In genomic region chr19:12052057-12052570, GRCh38 we compare ENCODE assay signal across 8 cellular contexts. TPM values are rescaled to one million over a fixed set of nuclear protein-coding genes. Genes with fewer than 3 reads are reported as not detected.
DNase-seq lines count a peak whose midpoint lies in the region; ATAC-seq, FAIRE-seq and TF ChIP-seq lines count a peak whose summit lies in the region.

No MANE protein-coding gene starts in this region.

- H3K4me1 Mint-ChIP-seq in GM23338 = no peaks in the 10 kb centered on the region

- H2AFZ ChIP-seq in GM23338 = no peak overlapping the region

- H3K4me1 ChIP-seq in BLaER1 (peaks cover 10% of the 10 kb centered on the region), GM23338 (ENCODE audit: insufficient read depth) (peaks cover 13% of the 10 kb centered on the region; the same call in 1 of the 2 replicates), right cardiac atrium (ENCODE audit: control insufficient read depth, insufficient read depth, low read length) (no peaks in the 10 kb centered on the region), small intestine (ENCODE audit: control insufficient read depth in 2 of 2, insufficient read depth in 1 of 2, low read depth in 1 of 2, low read length in 1 of 2) (no peaks in the 10 kb centered on the region)

- peaks cover 91% of the 10 kb centered on the region for H3K9me3 Mint-ChIP-seq in GM23338

- H3K27ac ChIP-seq in BLaER1 = peak overlapping the region; percentile 78
- peak overlapping the region; percentile 94 for H3K27ac ChIP-seq in GM23338 (ENCODE audit: low read depth)
- peak overlapping the region; percentile 49 for H3K27ac ChIP-seq in right cardiac atrium (ENCODE audit: low read length)
- no peak overlapping the region for H3K27ac ChIP-seq in small intestine (ENCODE audit: low read depth in 1 of 2, low read length in 1 of 2)

- H3K9me2 ChIP-seq in GM23338 (ENCODE audit: insufficient read depth) = no peaks in the 10 kb centered on the region

- no peak overlapping the region for H3K27ac Mint-ChIP-seq in GM23338

- ATAC-seq in GM23338 = no peak
- no peak for ATAC-seq in right cardiac atrium

- H3K4me2 ChIP-seq in BLaER1 = peak overlapping the region; percentile 95
- H3K4me2 ChIP-seq in GM23338 = peak overlapping the region; percentile 90

- H3K36me3 ChIP-seq in BLaER1 = peaks cover 33% of the 10 kb centered on the region
- peaks cover 18% of the 10 kb centered on the region for H3K36me3 ChIP-seq in GM23338 (ENCODE audit: insufficient read depth)
- no peaks in the 10 kb centered on the region for H3K36me3 ChIP-seq in small intestine (ENCODE audit: control insufficient read depth in 2 of 2, insufficient read depth in 2 of 2, low read length in 2 of 2)

- H4K20me1 ChIP-seq in BLaER1 (no peaks in the 10 kb centered on the region), GM23338 (replicated peaks; ENCODE audit: insufficient read depth) (no peaks in the 10 kb centered on the region)

- H3K4me3 Mint-ChIP-seq in GM23338 = peak overlapping the region; percentile 41; the same call in 2 of the 3 replicates

- H3F3A ChIP-seq in GM23338 (replicated peaks; ENCODE audit: low read depth) = peaks cover 18% of the 10 kb centered on the region

- H3K4me3 ChIP-seq in BLaER1 (peak overlapping the region; percentile 89), GM23338 (peak overlapping the region; percentile 99), right cardiac atrium (ENCODE audit: low read length) (peak overlapping the region; percentile 79), small intestine (ENCODE audit: low read depth in 1 of 2, low read length in 2 of 2) (peak overlapping the region; percentile 42 to 51)

- under 1% methylated on average over 21 of the region's 21 CpGs for WGBS in right cardiac atrium
- 0 to 1% (median 1%) methylated on average over 21 of the region's 21 CpGs for WGBS in small intestine, 3 donors

- peaks cover 3% of the 10 kb centered on the region for H3K27me3 Mint-ChIP-seq in GM23338 (ENCODE audit: insufficient read depth, low read depth, poor library complexity)

- H3K27me3 ChIP-seq in BLaER1 = no peaks in the 10 kb centered on the region
- peaks cover 4% of the 10 kb centered on the region; the same call in 1 of the 2 replicates for H3K27me3 ChIP-seq in GM23338 (ENCODE audit: insufficient read depth)
- no peaks in the 10 kb centered on the region for H3K27me3 ChIP-seq in right cardiac atrium (ENCODE audit: control insufficient read depth, insufficient read depth)
- no peaks in the 10 kb centered on the region for H3K27me3 ChIP-seq in small intestine (ENCODE audit: control insufficient read depth in 2 of 2, insufficient read depth in 2 of 2, low read length in 2 of 2)

- no peak for FAIRE-seq in small intestine (lab: Jason Lieb, UNC)

- H3K9ac ChIP-seq in BLaER1 = peak overlapping the region; percentile 84

- no peak for TF ChIP-seq CTCF in GM23338 (conservative IDR thresholded peaks at IDR 0.05; ENCODE audit: low read depth in 2 of 2)

- peaks cover 42% of the 10 kb centered on the region for H3K36me3 Mint-ChIP-seq in GM23338 (ENCODE audit: low read depth)

- H3K79me2 ChIP-seq in GM23338 (replicated peaks; ENCODE audit: insufficient read depth) = peaks cover 39% of the 10 kb centered on the region

- H3K9me3 ChIP-seq in BLaER1 (peaks cover 38% of the 10 kb centered on the region), right cardiac atrium (ENCODE audit: control insufficient read depth, low read length) (no peaks in the 10 kb centered on the region), small intestine (ENCODE audit: control insufficient read depth, low read depth) (no peaks in the 10 kb centered on the region)

- DNase-seq in GM23338 (ENCODE audit: low spot score) (peak; percentile 40), SW480 (ENCODE audit: low spot score) (peak; percentile 48), right cardiac atrium (no peak), small intestine (peak; percentile 9), HUDEP-2 (lab: John Stamatoyannopoulos, UW; ENCODE audit: unreplicated experiment in 76 of 76) (no peak), germinal center (ENCODE audit: low spot score) (no peak), H4 (ENCODE audit: low spot score) (no peak)

- intact Hi-C loops in right cardiac atrium (cut with DNase I) = loop anchor here in 1 of 4 donors (10.0 kb wide), 1 partner anchor 93 kb away; the partner anchor contains the start of gene ZNF20

TF ChIP-seq in GM23338, 12 proteins besides CTCF, POLR2A, EP300 and RAD21 (continues in another document):
- TF ChIP-seq STAT1 (IDR thresholded peaks at IDR 0.05; ENCODE audit: unreplicated experiment) = no peak
- TF ChIP-seq JUNB (IDR thresholded peaks at IDR 0.05; ENCODE audit: unreplicated experiment) = no peak
- TF ChIP-seq REST (IDR thresholded peaks at IDR 0.05; ENCODE audit: unreplicated experiment) = no peak
- no peak for TF ChIP-seq NANOG (IDR thresholded peaks at IDR 0.05; ENCODE audit: borderline replicate concordance)
- no peak for TF ChIP-seq ZNF331 (CRISPR knock-in tag; IDR thresholded peaks at IDR 0.05; ENCODE audit: low read depth)
- TF ChIP-seq ZNF114 (CRISPR knock-in tag; IDR thresholded peaks at IDR 0.05) = no peak

RNA-seq across cellular contexts. Expression of gene ZNF878, which starts 0.6 kb away (rescaled TPM):
- total RNA-seq in GM23338 (2014; rRNA removed; shearing (Covaris generic)) = 16.4 and 18.6 TPM in 2 replicates
- polyA plus RNA-seq in GM23338 (2016; fragmentation: Nextera tagmentation; extraction: Ambion mirVana) = 7.5 and 8.7 TPM in 2 replicates
- under 1 TPM in 2 of 4 donors, not detected in 2; 0.20 to 0.38 TPM for total RNA-seq in right cardiac atrium
- polyA plus RNA-seq in right cardiac atrium = 0.23 TPM
- polyA plus RNA-seq in small intestine = under 1 TPM in 1 of 3 donors, not detected in 2; 0.15 TPM
- total RNA-seq in H4 (2014; rRNA removed; shearing (Covaris generic)) = 0.79 and 1.5 TPM in 2 replicates

RNA-seq across cellular contexts. Expression of gene ZNF844, which starts 12.4 kb away (rescaled TPM):
- total RNA-seq in GM23338 (2014; rRNA removed; shearing (Covaris generic)) = 9.7 and 10.5 TPM in 2 replicates
- polyA plus RNA-seq in GM23338 (2016; fragmentation: Nextera tagmentation; extraction: Ambion mirVana) (1.8 and 2.1 TPM in 2 replicates), right cardiac atrium (5.6 TPM), small intestine (1 to 10 TPM; 1.6 to 3.0 (median 1.8) TPM)
- total RNA-seq in right cardiac atrium = 10 to 100 TPM in 3 of 4 donors, 1 to 10 TPM in 1; 9.6 to 14.7 (median 13.6) TPM
- not detected in 2 replicates for total RNA-seq in H4 (2014; rRNA removed; shearing (Covaris generic))

RNA-seq across cellular contexts. Expression of gene ZNF433, which starts 16.6 kb away (rescaled TPM):
- total RNA-seq in GM23338 (2014; rRNA removed; shearing (Covaris generic)) = 2.0 and 9.8 TPM in 2 replicates
- polyA plus RNA-seq in GM23338 (2016; fragmentation: Nextera tagmentation; extraction: Ambion mirVana) (3.4 and 4.1 TPM in 2 replicates), right cardiac atrium (4.0 TPM), small intestine (1 to 10 TPM in 1 of 3 donors, under 1 TPM in 2; 0.22 to 1.6 (median 0.27) TPM)
- total RNA-seq in right cardiac atrium = 1 to 10 TPM; 3.5 to 5.0 (median 3.9) TPM
- 2.2 and 4.7 TPM in 2 replicates for total RNA-seq in H4 (2014; rRNA removed; shearing (Covaris generic))

Comparison
In these comparisons a context has a peak if more than half of its experiments do, and no peak if none do; other contexts are left out.
1. H3K27ac ChIP-seq: peak in BLaER1 (single experiment), GM23338 (single experiment) and right cardiac atrium (single experiment); none in small intestine (0 of 2).
2. H3K4me3 ChIP-seq: peak in every context shown above with its lines; median percentile 99 in GM23338; 89 in BLaER1; 79 in right cardiac atrium; 46 in small intestine.
3. DNase-seq: peak in GM23338 (single experiment), SW480 (single experiment) and small intestine (single experiment); none in right cardiac atrium (0 of 3), HUDEP-2 (0 of 76), germinal center (single experiment) and H4 (single experiment).
4. RNA of gene ZNF844, which starts 12.4 kb away (total RNA-seq): 9.6 to 14.7 TPM in right cardiac atrium and 9.7 to 10.5 TPM in GM23338; not detected in H4; every median in the first group is over 10 times any median in the second.